In genomic region chr1:116376734-116377096, GRCh38 we compare ENCODE assay signal across 7 cellular contexts. TPM values are rescaled to one million over a fixed set of nuclear protein-coding genes. Genes with fewer than 3 reads are reported as not detected.
DNase-seq lines count a peak whose midpoint lies in the region; ATAC-seq and TF ChIP-seq lines count a peak whose summit lies in the region.

No MANE protein-coding gene starts in this region.

- H2AFZ ChIP-seq in fibroblast of lung (ENCODE audit: low read length), result no peak overlapping the region

- DNase-seq in HAP-1 (ENCODE audit: low spot score in 2 of 2) (peak; percentile 49 to 57), SJSA1 (ENCODE audit: low read depth in 1 of 2, low spot score in 2 of 2) (peak; percentile 55 to 76), fibroblast of lung (ENCODE audit: low read depth in 2 of 2) (no peak), NCI-H1048 (lab: John Stamatoyannopoulos, UW) (no peak), HUDEP-2 (lab: John Stamatoyannopoulos, UW; ENCODE audit: unreplicated experiment in 76 of 76) (no peak)

- H3K4me3 ChIP-seq in HAP-1 (peak overlapping the region; percentile 74; the same call in 1 of the 2 replicates), SJSA1 (no peak overlapping the region), fibroblast of lung (replicated peaks in 1 of 4; ENCODE audit: control extremely low read depth in 1 of 4, insufficient read depth in 1 of 4, low read depth in 3 of 4, low read length in 4 of 4) (peak overlapping the region in 2 of 4 experiments; percentile 85 to 92), skeletal muscle tissue (ENCODE audit: low read length in 3 of 3) (peak overlapping the region; percentile 1 to 82 (median 79))

- no peak overlapping the region for H3K9ac ChIP-seq in fibroblast of lung (ENCODE audit: insufficient read depth, low read length)
- peak overlapping the region; percentile 62 to 85 (median 72) for H3K9ac ChIP-seq in skeletal muscle tissue (ENCODE audit: low read depth in 1 of 3, low read length in 3 of 3)

- peaks cover 66% of the 10 kb centered on the region for H3K4me1 ChIP-seq in HAP-1
- peaks cover 51% of the 10 kb centered on the region for H3K4me1 ChIP-seq in SJSA1 (replicated peaks)
- peaks cover 26% of the 10 kb centered on the region for H3K4me1 ChIP-seq in fibroblast of lung (ENCODE audit: control insufficient read depth, extremely low read depth, insufficient read depth, low read length)
- H3K4me1 ChIP-seq in skeletal muscle tissue (ENCODE audit: control insufficient read depth in 3 of 3, insufficient read depth in 3 of 3, low read length in 3 of 3), result peaks cover 74 to 75% (median 75%) of the 10 kb centered on the region in 3 donors

- H3K36me3 ChIP-seq in HAP-1 (replicated peaks) (no peaks in the 10 kb centered on the region), SJSA1 (no peaks in the 10 kb centered on the region; the same call in 1 of the 2 replicates), fibroblast of lung (ENCODE audit: control insufficient read depth, insufficient read depth, low read length) (no peaks in the 10 kb centered on the region), skeletal muscle tissue (ENCODE audit: control insufficient read depth in 3 of 3, insufficient read depth in 3 of 3, low read length in 3 of 3) (no peaks in the 10 kb centered on the region)

- H3K27ac ChIP-seq in SJSA1, result peak overlapping the region; percentile 58
- H3K27ac ChIP-seq in fibroblast of lung (ENCODE audit: insufficient read depth, low read length), result peak overlapping the region; percentile 81
- peak overlapping the region; percentile 90 for H3K27ac ChIP-seq in skeletal muscle tissue (ENCODE audit: low read depth, low read length)

- TF ChIP-seq CTCF in fibroblast of lung (conservative IDR thresholded peaks at IDR 0.05 in 1 of 2, IDR thresholded peaks at IDR 0.05 in 1 of 2; ENCODE audit: low read depth in 1 of 2, low read length in 2 of 2), result no peak

- H3K27me3 ChIP-seq in HAP-1 (ENCODE audit: low read depth) (no peaks in the 10 kb centered on the region), SJSA1 (replicated peaks) (peaks cover 5% of the 10 kb centered on the region), fibroblast of lung (ENCODE audit: control insufficient read depth, insufficient read depth, low read length) (no peaks in the 10 kb centered on the region), skeletal muscle tissue (ENCODE audit: control insufficient read depth in 3 of 3, insufficient read depth in 3 of 3, low read length in 3 of 3) (no peaks in the 10 kb centered on the region)

- ATAC-seq in HG03159 (IDR thresholded peaks at IDR 0.05; ENCODE audit: unreplicated experiment), result no peak

- H4K20me1 ChIP-seq in fibroblast of lung (ENCODE audit: control insufficient read depth, extremely low read depth, insufficient read depth, low read length), result no peaks in the 10 kb centered on the region

- in situ Hi-C loops in HAP-1 (cut with MboI; ENCODE audit: low sequenced_read_pairs), result no loop called here

- H3K9me3 ChIP-seq in HAP-1 (no peaks in the 10 kb centered on the region), SJSA1 (replicated peaks) (0 out of 2 replicates have a peak, but pooled peaks cover 4% of the 10 kb centered on the region), fibroblast of lung (ENCODE audit: control insufficient read depth, insufficient read depth, low read depth, low read length) (no peaks in the 10 kb centered on the region), skeletal muscle tissue (ENCODE audit: control insufficient read depth in 3 of 3, low read length in 3 of 3) (no peaks in the 10 kb centered on the region)

- peaks cover 64% of the 10 kb centered on the region for H3K79me2 ChIP-seq in fibroblast of lung (ENCODE audit: control insufficient read depth, insufficient read depth, low read length)

- H3K4me2 ChIP-seq in fibroblast of lung (ENCODE audit: extremely low read depth, insufficient read depth, low read length), result peak overlapping the region; percentile 93

RNA-seq across cellular contexts. Expression of gene ATP1A1, which starts 3.7 kb away (rescaled TPM):
- total RNA-seq in SJSA1 (2014; rRNA removed; shearing (Covaris generic)), result 36.7 and 55.4 TPM in 2 replicates
- total RNA-seq in fibroblast of lung (110 and 141 TPM in 2 replicates), skeletal muscle tissue (74.1 TPM)
- 216 and 230 TPM in 2 replicates for polyA plus RNA-seq in fibroblast of lung
- polyA plus RNA-seq in fibroblast of lung (2012), result 151 and 174 TPM in 2 replicates
- 145 and 189 TPM in 2 replicates for polyA minus RNA-seq in fibroblast of lung (ENCODE audit: low replicate concordance)

Comparison
In these comparisons a context has a peak if more than half of its experiments do, and no peak if none do; other contexts are left out.
1. DNase-seq: peak in HAP-1 (2 of 2) and SJSA1 (2 of 2); none in fibroblast of lung (0 of 2), NCI-H1048 (single experiment) and HUDEP-2 (0 of 76).
2. Peak in every context shown above with its lines, with median percentiles within 50 percentile points of each other: H3K27ac ChIP-seq.